ENCODE assay signal across 23 cellular contexts in genomic region chr7:38322461-38322860, GRCh38.
A peak's percentile ranks its signal among the peaks of the same experiment; 100 is the strongest.
DNase-seq lines count a peak whose midpoint lies in the region; ATAC-seq and TF ChIP-seq lines count a peak whose summit lies in the region.
"Had no signal": no experiment of that assay in that cellular context is flagged by ENCODE, and none has a peak within 500 bp of the region (broad histone marks: within the 10 kb centered on the region; RNA-seq: fewer than 3 reads in every experiment).

No MANE protein-coding gene starts in this region.

- no peak overlapping the region for H3K4me2 ChIP-seq in trophoblast cell (ENCODE audit: low read length)
- H3K4me2 ChIP-seq: A549 had no signal

- H3K79me1 ChIP-seq in trophoblast cell (ENCODE audit: low read length): no peaks in the 10 kb centered on the region

- H3K36me3 ChIP-seq in trophoblast cell (ENCODE audit: control insufficient read depth in 1 of 2, insufficient read depth in 2 of 2, low read length in 2 of 2) (no peaks in the 10 kb centered on the region), vagina (no peaks in the 10 kb centered on the region)
- H3K36me3 ChIP-seq: BE2C had no signal

- intact Hi-C loops in natural killer cell (cut with micrococcal nuclease) (no loop called here), vagina (cut with DNase I) (no loop called here)

- H3K27ac ChIP-seq in trophoblast cell (ENCODE audit: low read depth, low read length): no peak overlapping the region
- H3K27ac ChIP-seq in vagina: no peak overlapping the region
- H3K27ac ChIP-seq: A549; BLaER1 treated with 17β-estradiol and CSF1 and Interleukin-3, amounts not matched to agents 10 nM and 100 nM; GM23248 had no signal

- no peaks in the 10 kb centered on the region for H3K79me2 ChIP-seq in trophoblast cell (ENCODE audit: control insufficient read depth, insufficient read depth, low read length, poor library complexity)

- H3K9me3 Mint-ChIP-seq in natural killer cell: no peaks in the 10 kb centered on the region
- H3K9me3 Mint-ChIP-seq in natural killer cell treated with Interleukin-12 subunit alpha and Interleukin-12 subunit beta and Interleukin-15 and Interleukin-18, amount 100 ng/mL, for 72 hours: no peaks in the 10 kb centered on the region
- H3K9me3 Mint-ChIP-seq in immature natural killer cell: no peaks in the 10 kb centered on the region
- H3K9me3 Mint-ChIP-seq: CD4-positive, alpha-beta T cell; CD8-positive, alpha-beta memory T cell; H9 had no signal

- H3K4me3 ChIP-seq in trophoblast cell (ENCODE audit: low read depth, low read length) (no peak overlapping the region), vagina (no peak overlapping the region)
- H3K4me3 ChIP-seq: A549; BLaER1 treated with 17β-estradiol and CSF1 and Interleukin-3, amounts not matched to agents 10 nM and 100 nM; GM12878; GM23248 had no signal

- H3K14ac ChIP-seq in trophoblast cell (ENCODE audit: low read length): no peak overlapping the region

- H3K4me1 Mint-ChIP-seq in natural killer cell: peaks cover 84 to 86% of the 10 kb centered on the region in 2 donors
- H3K4me1 Mint-ChIP-seq in natural killer cell treated with Interleukin-12 subunit alpha and Interleukin-12 subunit beta and Interleukin-15 and Interleukin-18, amount 100 ng/mL, for 72 hours (ENCODE audit: low read depth in 2 of 2): peaks cover 70 to 78% of the 10 kb centered on the region in 2 donors
- peaks cover 94 to 100% of the 10 kb centered on the region in 2 donors for H3K4me1 Mint-ChIP-seq in immature natural killer cell

- no peak for TF ChIP-seq CTCF in natural killer cell (IDR thresholded peaks at IDR 0.05)
- TF ChIP-seq CTCF in vagina (IDR thresholded peaks at IDR 0.05): no peak

- H2AFZ ChIP-seq in trophoblast cell (ENCODE audit: insufficient read depth, low read length, poor library complexity): no peak overlapping the region
- H2AFZ ChIP-seq: GM23248 had no signal

- H3K27me3 ChIP-seq in trophoblast cell (ENCODE audit: insufficient read depth, low read length) (no peaks in the 10 kb centered on the region), vagina (no peaks in the 10 kb centered on the region)
- H3K27me3 ChIP-seq: BE2C; BLaER1 treated with 17β-estradiol and CSF1 and Interleukin-3, amounts not matched to agents 10 nM and 100 nM had no signal

- H3K27ac Mint-ChIP-seq in natural killer cell: peak overlapping the region; percentile 88 to 95
- peak overlapping the region in 1 of 2 donors; percentile 55 for H3K27ac Mint-ChIP-seq in natural killer cell treated with Interleukin-12 subunit alpha and Interleukin-12 subunit beta and Interleukin-15 and Interleukin-18, amount 100 ng/mL, for 72 hours
- peak overlapping the region; percentile 80 to 100 (median 98) for H3K27ac Mint-ChIP-seq in immature natural killer cell
- H3K27ac Mint-ChIP-seq: CD14-positive monocyte; CD4-positive, alpha-beta T cell; H9 had no signal

- H3K27me3 Mint-ChIP-seq in natural killer cell (ENCODE audit: low read depth in 2 of 2) (no peaks in the 10 kb centered on the region), immature natural killer cell (ENCODE audit: low read depth in 3 of 3) (peaks cover 9 to 24% (median 12%) of the 10 kb centered on the region in 3 donors)
- no peaks in the 10 kb centered on the region for H3K27me3 Mint-ChIP-seq in natural killer cell treated with Interleukin-12 subunit alpha and Interleukin-12 subunit beta and Interleukin-15 and Interleukin-18, amount 100 ng/mL, for 72 hours
- H3K27me3 Mint-ChIP-seq: CD4-positive, alpha-beta T cell; CD8-positive, alpha-beta memory T cell had no signal

- no peak for TF ChIP-seq POLR2A in vagina (IDR thresholded peaks at IDR 0.05)

- H2AK5ac ChIP-seq in trophoblast cell (ENCODE audit: low read length): no peak overlapping the region

- H3K4me1 ChIP-seq in trophoblast cell (ENCODE audit: control insufficient read depth in 1 of 2, insufficient read depth in 2 of 2, low read length in 2 of 2) (peaks cover 3 to 5% of the 10 kb centered on the region in 2 experiments), vagina (no peaks in the 10 kb centered on the region)

- H4K8ac ChIP-seq in trophoblast cell (ENCODE audit: low read depth, low read length): no peak overlapping the region

- no peak overlapping the region for H2BK12ac ChIP-seq in trophoblast cell (ENCODE audit: low read length)

- H3K23ac ChIP-seq in trophoblast cell (ENCODE audit: low read length): no peak overlapping the region

- H2BK5ac ChIP-seq in trophoblast cell (ENCODE audit: low read depth, low read length, poor library complexity): no peak overlapping the region

- H3K4ac ChIP-seq in trophoblast cell (ENCODE audit: low read depth, low read length): no peak overlapping the region

- H4K12ac ChIP-seq in trophoblast cell (ENCODE audit: low read depth, low read length): no peak overlapping the region

- ATAC-seq in natural killer cell (no peak), HG03442 (IDR thresholded peaks at IDR 0.05; ENCODE audit: unreplicated experiment) (no peak)
- ATAC-seq in natural killer cell treated with Interleukin-12 subunit alpha and Interleukin-12 subunit beta and Interleukin-15 and Interleukin-18, amount 100 ng/mL, for 72 hours: no peak
- ATAC-seq: A549, GM12878, HCT116 had no signal

- DNase-seq in natural killer cell: no peak
- DNase-seq in natural killer cell treated with Interleukin-12 subunit alpha and Interleukin-12 subunit beta and Interleukin-15 and Interleukin-18, amount 100 ng/mL, for 72 hours (ENCODE audit: low spot score): no peak
- no peak for DNase-seq in immature natural killer cell
- DNase-seq in trophoblast cell: peak; percentile 93 to 94
- no peak for DNase-seq in NCI-H1930 (lab: John Stamatoyannopoulos, UW)
- no peak for DNase-seq in vagina (ENCODE audit: extremely low spot score in 2 of 2)
- DNase-seq: 8988T; ACHN; AML-193; BE2C; Calu3; CD4-positive, alpha-beta T cell; CD8-positive, alpha-beta memory T cell; DMS153; DND-41; H9 had no signal

- no peak overlapping the region for H3K9ac ChIP-seq in trophoblast cell (ENCODE audit: low read length)
- H3K9ac ChIP-seq: BLaER1 treated with 17β-estradiol and CSF1 and Interleukin-3, amounts not matched to agents 10 nM and 100 nM; GM23248 had no signal

- H2BK120ac ChIP-seq in trophoblast cell (ENCODE audit: insufficient read depth, low read length, poor library complexity): no peak overlapping the region

- H3K9me3 ChIP-seq in trophoblast cell (ENCODE audit: insufficient read depth, low read depth, low read length) (no peaks in the 10 kb centered on the region), vagina (no peaks in the 10 kb centered on the region)
- H3K9me3 ChIP-seq: A549, BE2C had no signal

- no peak overlapping the region for H3K4me3 Mint-ChIP-seq in natural killer cell
- H3K4me3 Mint-ChIP-seq in natural killer cell treated with Interleukin-12 subunit alpha and Interleukin-12 subunit beta and Interleukin-15 and Interleukin-18, amount 100 ng/mL, for 72 hours: no peak overlapping the region
- no peak overlapping the region for H3K4me3 Mint-ChIP-seq in immature natural killer cell
- H3K4me3 Mint-ChIP-seq: CD14-positive monocyte; CD4-positive, alpha-beta T cell; CD8-positive, alpha-beta memory T cell; H9 had no signal

- no peak overlapping the region for H3K18ac ChIP-seq in trophoblast cell (ENCODE audit: low read length)

- no CpG with 5 or more reads among the region's 5 CpGs for WGBS in trophoblast cell (ENCODE audit: extremely low coverage, insufficient coverage, insufficient read length)

- no peaks in the 10 kb centered on the region for H3K36me3 Mint-ChIP-seq in natural killer cell
- H3K36me3 Mint-ChIP-seq in natural killer cell treated with Interleukin-12 subunit alpha and Interleukin-12 subunit beta and Interleukin-15 and Interleukin-18, amount 100 ng/mL, for 72 hours: no peaks in the 10 kb centered on the region
- H3K36me3 Mint-ChIP-seq in immature natural killer cell: peaks cover 3 to 4% (median 3%) of the 10 kb centered on the region in 3 donors

- H4K91ac ChIP-seq in trophoblast cell (ENCODE audit: low read depth, low read length): no peak overlapping the region

Comparison
In these comparisons a context has a peak if more than half of its experiments do, and no peak if none do; other contexts are left out.
1. DNase-seq: peak in trophoblast cell (2 of 2); none in natural killer cell (single experiment), natural killer cell treated with Interleukin-12 subunit alpha and Interleukin-12 subunit beta and Interleukin-15 and Interleukin-18, amount 100 ng/mL, for 72 hours (single experiment), immature natural killer cell (0 of 3), NCI-H1930 (0 of 2) and vagina (0 of 2).